8 cellular contexts compared by ENCODE assay signal in the genomic region with DNA sequence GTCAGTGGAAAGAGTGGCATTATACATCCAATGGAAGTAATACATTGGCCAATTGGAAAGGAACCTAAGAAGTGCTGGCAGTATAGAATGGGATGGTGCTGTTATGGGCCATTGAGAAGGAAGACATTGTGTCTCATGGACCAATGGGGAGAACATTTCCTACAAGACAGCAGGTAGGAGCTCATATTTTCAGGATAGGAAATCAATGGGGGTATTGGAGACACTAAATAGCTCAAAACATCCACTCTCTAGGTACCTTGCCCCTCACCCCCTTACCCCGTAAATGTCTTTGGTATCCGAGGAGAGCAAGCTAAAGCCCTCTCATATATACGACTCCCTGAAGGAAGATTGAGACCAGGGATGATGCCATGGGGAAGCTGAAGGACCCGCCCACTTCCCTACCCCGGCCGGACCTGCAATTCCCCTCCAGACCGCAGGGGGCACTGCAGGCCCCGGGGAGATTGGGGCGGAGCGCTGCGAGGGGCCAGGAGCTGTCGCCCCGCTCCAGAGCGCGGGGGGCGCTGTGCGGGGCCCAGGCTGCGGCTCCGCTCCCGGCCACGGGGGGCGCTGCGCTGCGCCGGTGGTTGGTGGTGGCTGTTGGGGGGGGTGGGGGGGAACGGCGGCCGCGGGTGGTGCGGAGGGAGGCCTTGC. TPM values are rescaled to one million over a fixed set of nuclear protein-coding genes. Genes with fewer than 3 reads are reported as not detected.
DNase-seq lines count a peak whose midpoint lies in the region; ATAC-seq and TF ChIP-seq lines count a peak whose summit lies in the region.

A gene with protein sequence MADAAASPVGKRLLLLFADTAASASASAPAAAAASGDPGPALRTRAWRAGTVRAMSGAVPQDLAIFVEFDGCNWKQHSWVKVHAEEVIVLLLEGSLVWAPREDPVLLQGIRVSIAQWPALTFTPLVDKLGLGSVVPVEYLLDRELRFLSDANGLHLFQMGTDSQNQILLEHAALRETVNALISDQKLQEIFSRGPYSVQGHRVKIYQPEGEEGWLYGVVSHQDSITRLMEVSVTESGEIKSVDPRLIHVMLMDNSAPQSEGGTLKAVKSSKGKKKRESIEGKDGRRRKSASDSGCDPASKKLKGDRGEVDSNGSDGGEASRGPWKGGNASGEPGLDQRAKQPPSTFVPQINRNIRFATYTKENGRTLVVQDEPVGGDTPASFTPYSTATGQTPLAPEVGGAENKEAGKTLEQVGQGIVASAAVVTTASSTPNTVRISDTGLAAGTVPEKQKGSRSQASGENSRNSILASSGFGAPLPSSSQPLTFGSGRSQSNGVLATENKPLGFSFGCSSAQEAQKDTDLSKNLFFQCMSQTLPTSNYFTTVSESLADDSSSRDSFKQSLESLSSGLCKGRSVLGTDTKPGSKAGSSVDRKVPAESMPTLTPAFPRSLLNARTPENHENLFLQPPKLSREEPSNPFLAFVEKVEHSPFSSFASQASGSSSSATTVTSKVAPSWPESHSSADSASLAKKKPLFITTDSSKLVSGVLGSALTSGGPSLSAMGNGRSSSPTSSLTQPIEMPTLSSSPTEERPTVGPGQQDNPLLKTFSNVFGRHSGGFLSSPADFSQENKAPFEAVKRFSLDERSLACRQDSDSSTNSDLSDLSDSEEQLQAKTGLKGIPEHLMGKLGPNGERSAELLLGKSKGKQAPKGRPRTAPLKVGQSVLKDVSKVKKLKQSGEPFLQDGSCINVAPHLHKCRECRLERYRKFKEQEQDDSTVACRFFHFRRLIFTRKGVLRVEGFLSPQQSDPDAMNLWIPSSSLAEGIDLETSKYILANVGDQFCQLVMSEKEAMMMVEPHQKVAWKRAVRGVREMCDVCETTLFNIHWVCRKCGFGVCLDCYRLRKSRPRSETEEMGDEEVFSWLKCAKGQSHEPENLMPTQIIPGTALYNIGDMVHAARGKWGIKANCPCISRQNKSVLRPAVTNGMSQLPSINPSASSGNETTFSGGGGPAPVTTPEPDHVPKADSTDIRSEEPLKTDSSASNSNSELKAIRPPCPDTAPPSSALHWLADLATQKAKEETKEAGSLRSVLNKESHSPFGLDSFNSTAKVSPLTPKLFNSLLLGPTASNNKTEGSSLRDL (N-terminal part only) (plus strand): TSS at position 615 of the 651 bp plus-strand sequence. CDS start 111 bp downstream, outside the sequence.

- ATAC-seq in CD4-positive, alpha-beta T cell (ENCODE audit: poor library complexity): peak; percentile 83
- peak; percentile 64 for ATAC-seq in GM19438 (IDR thresholded peaks at IDR 0.05; ENCODE audit: low read depth, unreplicated experiment)
- ATAC-seq in HG03571 (IDR thresholded peaks at IDR 0.05; ENCODE audit: unreplicated experiment): peak; percentile 66
- ATAC-seq in effector memory CD8-positive, alpha-beta T cell (replicated peaks): peak; percentile 83

- peak within 1 kb of the TSS; percentile 99 for H4K8ac ChIP-seq in mesenchymal stem cell (ENCODE audit: low read length)

- no peaks in the 10 kb centered on the region for H3K9me3 Mint-ChIP-seq in CD4-positive, alpha-beta T cell
- H3K9me3 Mint-ChIP-seq in effector memory CD8-positive, alpha-beta T cell: peaks cover 0 to 2% of the 10 kb centered on the region in 2 donors

- no peaks in the 10 kb centered on the region for H3K27me3 ChIP-seq in CD4-positive, alpha-beta T cell (ENCODE audit: control insufficient read depth, insufficient read depth, low read length)
- H3K27me3 ChIP-seq in mesenchymal stem cell (ENCODE audit: control insufficient read depth in 1 of 2, insufficient read depth in 1 of 2, low read length in 2 of 2): no peaks in the 10 kb centered on the region

- H2AK5ac ChIP-seq in mesenchymal stem cell (ENCODE audit: low read length, severe bottlenecking): no peak within 1 kb of the TSS

- H2BK5ac ChIP-seq in mesenchymal stem cell (ENCODE audit: low read depth, low read length, poor library complexity, severe bottlenecking): peak within 1 kb of the TSS; percentile 90

- H3K4me1 ChIP-seq in mesenchymal stem cell (ENCODE audit: control insufficient read depth, insufficient read depth, low read depth, low read length): peaks cover 1% of the 10 kb centered on the region

- H3K18ac ChIP-seq in mesenchymal stem cell (ENCODE audit: low read depth in 1 of 2, low read length in 2 of 2): peak within 1 kb of the TSS; percentile 97 to 98

- peaks cover 42% of the 10 kb centered on the region for H3K36me3 Mint-ChIP-seq in CD4-positive, alpha-beta T cell (ENCODE audit: low read depth)
- H3K36me3 Mint-ChIP-seq in effector memory CD8-positive, alpha-beta T cell (ENCODE audit: insufficient read depth): peaks cover 34% of the 10 kb centered on the region

- CTCF ChIA-PET in CD4-positive, alpha-beta T cell (lab: Charles Lee): interaction anchor here (0.6 to 6.3 kb wide), 41 partner anchors 8 to 1051 kb away, joined by 3 to 248 read pairs (median 4); a partner anchor contains a TSS
- CTCF ChIA-PET in activated CD8-positive, alpha-beta memory T cell treated with anti-CD3 and anti-CD28 coated beads for 36 hours (lab: Charles Lee): interaction anchor here (0.5 to 5.8 kb wide), 27 partner anchors 12 to 1011 kb away, joined by 3 to 98 read pairs (median 4); a partner anchor contains a TSS

- intact Hi-C loops in CD4-positive, alpha-beta T cell (cut with DNase I, micrococcal nuclease): loop anchor here (1.0 to 10.0 kb wide), 9 partner anchors 13 to 843 kb away; a partner anchor contains a TSS

- peaks cover 24 to 26% of the 10 kb centered on the region in 2 experiments for H3K36me3 ChIP-seq in mesenchymal stem cell (ENCODE audit: control insufficient read depth in 1 of 2, insufficient read depth in 2 of 2, low read depth in 1 of 2, low read length in 2 of 2)

- POLR2A ChIA-PET in CD4-positive, alpha-beta T cell (lab: Charles Lee): interaction anchor here (0.6 to 8.5 kb wide), 15 partner anchors 10 to 1087 kb away, joined by 3 to 293 read pairs (median 4); a partner anchor contains a TSS
- POLR2A ChIA-PET in activated CD8-positive, alpha-beta memory T cell treated with anti-CD3 and anti-CD28 coated beads for 36 hours (lab: Charles Lee): interaction anchor here (0.5 to 1.4 kb wide), 3 partner anchors 13 to 205 kb away, joined by 3 to 14 read pairs (median 4); a partner anchor contains a TSS

- H2BK15ac ChIP-seq in mesenchymal stem cell (ENCODE audit: low read depth, poor library complexity, severe bottlenecking): peak within 1 kb of the TSS; percentile 90

- no peak within 1 kb of the TSS for H2BK12ac ChIP-seq in mesenchymal stem cell (ENCODE audit: low read length in 2 of 2)

- H2AFZ ChIP-seq in mesenchymal stem cell (ENCODE audit: low read depth, low read length): peak within 1 kb of the TSS; percentile 83

- H3K27me3 Mint-ChIP-seq in CD4-positive, alpha-beta T cell: no peaks in the 10 kb centered on the region
- no peaks in the 10 kb centered on the region for H3K27me3 Mint-ChIP-seq in effector memory CD8-positive, alpha-beta T cell

- peak within 1 kb of the TSS; percentile 88 to 98 for H3K4me3 ChIP-seq in mesenchymal stem cell (ENCODE audit: insufficient read depth in 1 of 2, low read depth in 1 of 2, low read length in 2 of 2)

- H3K4me1 Mint-ChIP-seq in CD4-positive, alpha-beta T cell (ENCODE audit: low read depth): peaks cover 42% of the 10 kb centered on the region
- H3K4me1 Mint-ChIP-seq in effector memory CD8-positive, alpha-beta T cell (ENCODE audit: low read depth in 2 of 2): peaks cover 29 to 36% of the 10 kb centered on the region in 2 donors

- peak within 1 kb of the TSS; percentile 94 for H3K27ac Mint-ChIP-seq in CD4-positive, alpha-beta T cell
- H3K27ac Mint-ChIP-seq in effector memory CD8-positive, alpha-beta T cell: peak within 1 kb of the TSS; percentile 94 to 97

- no peaks in the 10 kb centered on the region for H3K9me3 ChIP-seq in CD4-positive, alpha-beta T cell (ENCODE audit: control insufficient read depth, low read length)
- H3K9me3 ChIP-seq in mesenchymal stem cell (ENCODE audit: control insufficient read depth, low read length): peaks cover 3% of the 10 kb centered on the region

- peak within 1 kb of the TSS; percentile 95 for H4K91ac ChIP-seq in mesenchymal stem cell (ENCODE audit: low read length)

- peak within 1 kb of the TSS in 1 of 2 experiments; percentile 96 for H3K14ac ChIP-seq in mesenchymal stem cell (ENCODE audit: low read length in 2 of 2)

- TF ChIP-seq CTCF in CD4-positive, alpha-beta T cell (IDR thresholded peaks at IDR 0.05): peak; percentile 90

- H3K4ac ChIP-seq in mesenchymal stem cell (ENCODE audit: low read depth in 1 of 2, low read length in 2 of 2): peak within 1 kb of the TSS; percentile 76 to 96

- peak within 1 kb of the TSS; percentile 75 for H3K4me2 ChIP-seq in mesenchymal stem cell (ENCODE audit: low read length, poor library complexity, severe bottlenecking)

- H2BK120ac ChIP-seq in mesenchymal stem cell (ENCODE audit: low read depth, low read length): peak within 1 kb of the TSS; percentile 74

- H3K79me1 ChIP-seq in mesenchymal stem cell (replicated peaks; ENCODE audit: low read length, poor library complexity, severe bottlenecking): peaks cover 19% of the 10 kb centered on the region

- DNase-seq in CD4-positive, alpha-beta T cell: peak; percentile 82 to 97 (median 87)
- DNase-seq in NK-92 treated with Interleukin-12 subunit alpha and Interleukin-12 subunit beta, amount 100 ng/mL, for 24 hours (lab: John Stamatoyannopoulos, UW): peak; percentile 73
- peak; percentile 92 to 99 (median 97) for DNase-seq in effector memory CD8-positive, alpha-beta T cell
- peak; percentile 82 for DNase-seq in mesenchymal stem cell
- peak; percentile 76 for DNase-seq in stimulated activated CD8-positive, alpha-beta memory T cell treated with anti-CD3 and anti-CD28 coated beads, Interleukin-12 subunit alpha, Interleukin-12 subunit beta, amount 100 ng/mL, for 24 hours (ENCODE audit: extremely low read depth)

- WGBS in mesenchymal stem cell: 72% methylated on average over 3 of the region's 30 CpGs

- peak within 1 kb of the TSS; percentile 96 for H3K9ac ChIP-seq in mesenchymal stem cell (ENCODE audit: low read length)

- H3K4me3 Mint-ChIP-seq in CD4-positive, alpha-beta T cell: peak within 1 kb of the TSS; percentile 95
- H3K4me3 Mint-ChIP-seq in effector memory CD8-positive, alpha-beta T cell: peak within 1 kb of the TSS; percentile 95 to 99

- peak within 1 kb of the TSS; percentile 84 for H3K27ac ChIP-seq in CD4-positive, alpha-beta T cell (ENCODE audit: low read depth, low read length)
- peak within 1 kb of the TSS; percentile 75 for H3K27ac ChIP-seq in mesenchymal stem cell (ENCODE audit: low read length, poor library complexity, severe bottlenecking)

- peak within 1 kb of the TSS in 1 of 2 experiments; percentile 84 for H3K23ac ChIP-seq in mesenchymal stem cell (ENCODE audit: low read length in 2 of 2)

RNA-seq across cellular contexts. Expression of the gene that starts here (rescaled TPM):
- 10 to 100 TPM; 59.5 to 66.0 TPM for total RNA-seq in CD4-positive, alpha-beta T cell
- total RNA-seq in activated CD8-positive, alpha-beta memory T cell treated with anti-CD3 and anti-CD28 coated beads for 36 hours: 10 to 100 TPM; 38.8 to 39.4 TPM
- polyA plus RNA-seq in mesenchymal stem cell (2013, experiment 1 of 2): 18.3 TPM
- 17.1 TPM for polyA plus RNA-seq in mesenchymal stem cell (2013, experiment 2 of 2)

Comparison
In these comparisons a context has a peak if more than half of its experiments do, and no peak if none do; other contexts are left out.
1. Peak in every context shown above with its lines: DNase-seq, ATAC-seq, H3K4me3 ChIP-seq and H3K27ac ChIP-seq.